Comparison of ENCODE assay signal across 1 cellular context in genomic region chr7:127107601-127108007, GRCh38.
TF ChIP-seq lines count a peak whose summit lies in the region.

No MANE protein-coding gene starts in this region.

TF ChIP-seq in HepG2, 621 proteins besides CTCF, POLR2A, EP300 and RAD21 (continued from another document and continues in another):
- TF ChIP-seq HMGXB3 (CRISPR knock-in tag; IDR thresholded peaks at IDR 0.05; ENCODE audit: borderline replicate concordance) (peak; percentile 72; the same call in 1 of the 2 replicates), ZNF263 (CRISPR knock-in tag; IDR thresholded peaks at IDR 0.05) (peak; percentile 67), ZNF672 (CRISPR knock-in tag; IDR thresholded peaks at IDR 0.05) (no peak), ZBTB39 (CRISPR knock-in tag; IDR thresholded peaks at IDR 0.05) (no peak), POLR2AphosphoS2 (IDR thresholded peaks at IDR 0.05; ENCODE audit: low read depth, low read length) (no peak), MEIS1 (CRISPR knock-in tag; IDR thresholded peaks at IDR 0.05; ENCODE audit: borderline replicate concordance) (no peak), ZNF660 (CRISPR knock-in tag; IDR thresholded peaks at IDR 0.05; ENCODE audit: borderline replicate concordance, low read depth) (no peak), WIZ (CRISPR knock-in tag; IDR thresholded peaks at IDR 0.05) (peak; percentile 100), TOE1 (CRISPR knock-in tag; IDR thresholded peaks at IDR 0.05) (0 out of 2 replicates have a peak, but pooled peaks have one; percentile 60), ZNF33A (CRISPR knock-in tag; IDR thresholded peaks at IDR 0.05; ENCODE audit: borderline replicate concordance) (no peak), HMGXB4 (CRISPR knock-in tag; IDR thresholded peaks at IDR 0.05; ENCODE audit: borderline replicate concordance in 1 of 2, low read depth in 1 of 2) (0 out of 4 replicates have a peak, but pooled peaks of 1 of the 2 experiments have one; percentile 52), GTF2F1 (IDR thresholded peaks at IDR 0.05; ENCODE audit: low read length) (no peak), ARNT (IDR thresholded peaks at IDR 0.05) (no peak), ZNF775 (CRISPR knock-in tag; IDR thresholded peaks at IDR 0.05; ENCODE audit: borderline replicate concordance) (no peak), FOSL2 (CRISPR knock-in tag; IDR thresholded peaks at IDR 0.05) (peak; percentile 52), MAF1 (CRISPR knock-in tag; IDR thresholded peaks at IDR 0.05; ENCODE audit: borderline replicate concordance) (peak; percentile 78; the same call in 1 of the 2 replicates), ZKSCAN1 (IDR thresholded peaks at IDR 0.05; ENCODE audit: low read length) (no peak), ZNF644 (CRISPR knock-in tag; IDR thresholded peaks at IDR 0.05; ENCODE audit: low read depth) (peak; percentile 89), ZNF75D (CRISPR knock-in tag; IDR thresholded peaks at IDR 0.05; ENCODE audit: borderline replicate concordance) (0 out of 2 replicates have a peak, but pooled peaks have one; percentile 49), ZNF619 (CRISPR knock-in tag; IDR thresholded peaks at IDR 0.05) (no peak), KLF9 (CRISPR knock-in tag; IDR thresholded peaks at IDR 0.05; ENCODE audit: low read depth) (0 out of 2 replicates have a peak, but pooled peaks have one; percentile 56), ZBTB37 (CRISPR knock-in tag; IDR thresholded peaks at IDR 0.05) (no peak), ZSCAN21 (CRISPR knock-in tag; IDR thresholded peaks at IDR 0.05; ENCODE audit: borderline replicate concordance) (0 out of 2 replicates have a peak, but pooled peaks have one; percentile 57), ZSCAN20 (CRISPR knock-in tag; IDR thresholded peaks at IDR 0.05; ENCODE audit: borderline replicate concordance) (no peak), FOXA3 (CRISPR knock-in tag; IDR thresholded peaks at IDR 0.05) (0 out of 2 replicates have a peak, but pooled peaks have one; percentile 18), MXD4 (CRISPR knock-in tag; IDR thresholded peaks at IDR 0.05) (peak; percentile 61; the same call in 1 of the 2 replicates), RERE (CRISPR knock-in tag; IDR thresholded peaks at IDR 0.05; ENCODE audit: low read depth) (no peak), SAFB2 (CRISPR knock-in tag; IDR thresholded peaks at IDR 0.05; ENCODE audit: borderline replicate concordance, low read depth) (no peak), ZNF335 (CRISPR knock-in tag; IDR thresholded peaks at IDR 0.05) (0 out of 2 replicates have a peak, but pooled peaks have one; percentile 57), FOXP4 (CRISPR knock-in tag; IDR thresholded peaks at IDR 0.05) (0 out of 2 replicates have a peak, but pooled peaks have one; percentile 27), ZFY (CRISPR knock-in tag; IDR thresholded peaks at IDR 0.05) (peak; percentile 52), GMEB2 (CRISPR knock-in tag; IDR thresholded peaks at IDR 0.05; ENCODE audit: low read depth) (no peak), ARNTL (CRISPR knock-in tag; IDR thresholded peaks at IDR 0.05) (no peak), HMGA1 (CRISPR knock-in tag; conservative IDR thresholded peaks at IDR 0.05) (no peak), GATAD2A (CRISPR knock-in tag; IDR thresholded peaks at IDR 0.05) (peak; percentile 34; the same call in 1 of the 2 replicates), SIX4 (CRISPR knock-in tag; IDR thresholded peaks at IDR 0.05) (peak; percentile 57), HOXA3 (CRISPR knock-in tag; IDR thresholded peaks at IDR 0.05) (peak; percentile 48; the same call in 1 of the 2 replicates), HNF1B (CRISPR knock-in tag; IDR thresholded peaks at IDR 0.05) (0 out of 2 replicates have a peak, but pooled peaks have one; percentile 30), SKI (IDR thresholded peaks at IDR 0.05; ENCODE audit: partially characterized antibody) (no peak), PRMT3 (CRISPR knock-in tag; IDR thresholded peaks at IDR 0.05; ENCODE audit: borderline replicate concordance, low read depth) (0 out of 2 replicates have a peak, but pooled peaks have one; percentile 47), ZNF274 (CRISPR knock-in tag; IDR thresholded peaks at IDR 0.05) (no peak), CBX1 (IDR thresholded peaks at IDR 0.05; ENCODE audit: low read depth) (no peak)
